In genomic region chrX:124476562-124476961, GRCh38 we compare ENCODE assay signal across 13 cellular contexts.
"Had no signal": no experiment of that assay in that cellular context is flagged by ENCODE, and none has a peak within 500 bp of the region (broad histone marks: within the 10 kb centered on the region; RNA-seq: fewer than 3 reads in every experiment).

No MANE protein-coding gene starts in this region.

- H3K9me3 Mint-ChIP-seq: activated B cell treated with CpG ODN at 0.5 μM for 24 hours; activated CD4-positive, alpha-beta T cell treated with anti-CD3 and anti-CD28 coated beads, Interleukin-2, amount 10 ng/mL, durations not matched to agents 24 days and 14 days; activated naive CD4-positive, alpha-beta T cell treated with anti-CD3 and anti-CD28 coated beads for 36 hours; stimulated activated naive CD8-positive, alpha-beta T cell treated with anti-CD3 and anti-CD28 coated beads, Interleukin-15, amount 100 ng/mL, for 72 hours had no signal

- H3K4me3 Mint-ChIP-seq: activated B cell treated with CpG ODN at 0.5 μM for 24 hours; activated CD4-positive, alpha-beta T cell treated with anti-CD3 and anti-CD28 coated beads, Interleukin-2, amount 10 ng/mL, durations not matched to agents 24 days and 14 days; activated naive CD4-positive, alpha-beta T cell treated with anti-CD3 and anti-CD28 coated beads for 36 hours; stimulated activated naive CD8-positive, alpha-beta T cell treated with anti-CD3 and anti-CD28 coated beads, Interleukin-15, amount 100 ng/mL, for 72 hours had no signal

- H3K27ac Mint-ChIP-seq: activated B cell treated with CpG ODN at 0.5 μM for 24 hours; activated CD4-positive, alpha-beta T cell treated with anti-CD3 and anti-CD28 coated beads, Interleukin-2, amount 10 ng/mL, durations not matched to agents 24 days and 14 days; activated naive CD4-positive, alpha-beta T cell treated with anti-CD3 and anti-CD28 coated beads for 36 hours; stimulated activated naive CD8-positive, alpha-beta T cell treated with anti-CD3 and anti-CD28 coated beads, Interleukin-15, amount 100 ng/mL, for 72 hours had no signal

- ATAC-seq: left cardiac atrium; lower lobe of right lung; stimulated activated naive CD8-positive, alpha-beta T cell treated with anti-CD3 and anti-CD28 coated beads, Interleukin-15, amount 100 ng/mL, for 72 hours; upper lobe of right lung had no signal

- DNase-seq: activated B cell treated with CpG ODN at 0.5 μM for 24 hours; activated CD4-positive, alpha-beta T cell treated with anti-CD3 and anti-CD28 coated beads, Interleukin-2, amount 10 ng/mL, durations not matched to agents 24 days and 14 days; activated naive CD4-positive, alpha-beta T cell treated with anti-CD3 and anti-CD28 coated beads for 36 hours; glutamatergic neuron; left cardiac atrium; lower lobe of right lung; midbrain; retina; stimulated activated CD4-positive, alpha-beta T cell treated with anti-CD3 and anti-CD28 coated beads, Interleukin-15, amount 100 ng/mL, for 24 hours; stimulated activated CD4-positive, alpha-beta T cell treated with anti-CD3 and anti-CD28 coated beads, Interleukin-4, amount 100 ng/mL, for 4 hours; stimulated activated naive CD8-positive, alpha-beta T cell treated with anti-CD3 and anti-CD28 coated beads, Interleukin-15, amount 100 ng/mL, for 72 hours; testis; upper lobe of right lung had no signal

- H3K4me1 Mint-ChIP-seq: activated B cell treated with CpG ODN at 0.5 μM for 24 hours; activated CD4-positive, alpha-beta T cell treated with anti-CD3 and anti-CD28 coated beads, Interleukin-2, amount 10 ng/mL, durations not matched to agents 24 days and 14 days; stimulated activated naive CD8-positive, alpha-beta T cell treated with anti-CD3 and anti-CD28 coated beads, Interleukin-15, amount 100 ng/mL, for 72 hours had no signal

- H3K27me3 Mint-ChIP-seq: activated B cell treated with CpG ODN at 0.5 μM for 24 hours; activated CD4-positive, alpha-beta T cell treated with anti-CD3 and anti-CD28 coated beads, Interleukin-2, amount 10 ng/mL, durations not matched to agents 24 days and 14 days; stimulated activated naive CD8-positive, alpha-beta T cell treated with anti-CD3 and anti-CD28 coated beads, Interleukin-15, amount 100 ng/mL, for 72 hours had no signal
